7 cellular contexts compared by ENCODE assay signal in genomic region chr4:7084564-7084961, GRCh38. TPM values are rescaled to one million over a fixed set of nuclear protein-coding genes. Genes with fewer than 3 reads are reported as not detected.
DNase-seq lines count a peak whose midpoint lies in the region; ATAC-seq and TF ChIP-seq lines count a peak whose summit lies in the region.
"Not testable (repeated sequence)": the region's sequence is repeated elsewhere in the genome, so short reads cannot be mapped to it uniquely, and the experiment has no call there.

No MANE protein-coding gene starts in this region.

- intact Hi-C loops in activated T-helper 1 cell treated with anti-CD3 and anti-CD28 coated beads, Interleukin-12 subunit alpha, Interleukin-12 subunit beta, Interleukin-2, Interleukin-4 antibody, amounts not matched to agents 30 ng/mL and 10 ng/mL and 1 ng/mL, durations not matched to agents 14 hours and 24 hours and 36 hours (cut with micrococcal nuclease); mucosa of descending colon (cut with DNase I, micrococcal nuclease); stomach (cut with DNase I; ENCODE audit: low total_unique reads): not testable (repeated sequence)
- intact Hi-C loops in heart right ventricle (cut with DNase I), result loop anchor here in 1 of 10 donors (5.0 kb wide), 1 partner anchor 302 kb away; the partner anchor contains the start of gene KIAA0232

- TF ChIP-seq EP300 in stomach (IDR thresholded peaks at IDR 0.05), result not testable (repeated sequence)

- DNase-seq in Karpas-422; Peyer's patch; activated T-helper 1 cell treated with anti-CD3 and anti-CD28 coated beads, Interleukin-12 subunit alpha, Interleukin-12 subunit beta, Interleukin-2, Interleukin-4 antibody, amounts not matched to agents 30 ng/mL and 10 ng/mL and 1 ng/mL, durations not matched to agents 14 hours and 24 hours and 36 hours (ENCODE audit: low spot score); coronary artery (ENCODE audit: low spot score); heart right ventricle; mucosa of descending colon: not testable (repeated sequence)
- peak; percentile 43 for DNase-seq in stomach

- not testable (repeated sequence) for H3K27me3 ChIP-seq in Karpas-422 (ENCODE audit: low read length); Peyer's patch
- peaks cover 0 to 55% (median 7%) of the 10 kb centered on the region in 7 donors for H3K27me3 ChIP-seq in heart right ventricle
- peaks cover 0 to 13% (median 0%) of the 10 kb centered on the region in 3 donors for H3K27me3 ChIP-seq in stomach

- not testable (repeated sequence) for TF ChIP-seq CTCF in Peyer's patch (IDR thresholded peaks at IDR 0.05); coronary artery (IDR thresholded peaks at IDR 0.05); heart right ventricle (IDR thresholded peaks at IDR 0.05); mucosa of descending colon (IDR thresholded peaks at IDR 0.05); stomach (IDR thresholded peaks at IDR 0.05)

- H3K9me3 ChIP-seq in Karpas-422 (ENCODE audit: low read length); Peyer's patch; mucosa of descending colon; stomach: not testable (repeated sequence)
- peaks cover 0 to 11% (median 0%) of the 10 kb centered on the region in 11 donors for H3K9me3 ChIP-seq in heart right ventricle

- not testable (repeated sequence) for H3K9me3 Mint-ChIP-seq in activated T-helper 1 cell treated with anti-CD3 and anti-CD28 coated beads, Interleukin-12 subunit alpha, Interleukin-12 subunit beta, Interleukin-2, Interleukin-4 antibody, amounts not matched to agents 30 ng/mL and 10 ng/mL and 1 ng/mL, durations not matched to agents 14 hours and 24 hours and 36 hours

- H3K27me3 Mint-ChIP-seq in activated T-helper 1 cell treated with anti-CD3 and anti-CD28 coated beads, Interleukin-12 subunit alpha, Interleukin-12 subunit beta, Interleukin-2, Interleukin-4 antibody, amounts not matched to agents 30 ng/mL and 10 ng/mL and 1 ng/mL, durations not matched to agents 14 hours and 24 hours and 36 hours (ENCODE audit: insufficient read depth), result peaks cover 46% of the 10 kb centered on the region

- H3K9ac ChIP-seq in Karpas-422 (ENCODE audit: low read length), result peak overlapping the region; percentile 44

- not testable (repeated sequence) for H3K36me3 Mint-ChIP-seq in activated T-helper 1 cell treated with anti-CD3 and anti-CD28 coated beads, Interleukin-12 subunit alpha, Interleukin-12 subunit beta, Interleukin-2, Interleukin-4 antibody, amounts not matched to agents 30 ng/mL and 10 ng/mL and 1 ng/mL, durations not matched to agents 14 hours and 24 hours and 36 hours (ENCODE audit: low read depth)

- not testable (repeated sequence) for H3K36me3 ChIP-seq in Karpas-422 (ENCODE audit: insufficient read depth, low read length); Peyer's patch; heart right ventricle; mucosa of descending colon (ENCODE audit: low read depth); stomach

- H3K9me2 ChIP-seq in Karpas-422 (replicated peaks; ENCODE audit: insufficient read depth, low read length), result not testable (repeated sequence)

- TF ChIP-seq POLR2A in Peyer's patch (IDR thresholded peaks at IDR 0.05); stomach (IDR thresholded peaks at IDR 0.05): not testable (repeated sequence)

- H3K4me2 ChIP-seq in Karpas-422 (ENCODE audit: low read depth, low read length, poor library complexity, severe bottlenecking), result peak overlapping the region; percentile 39

- ATAC-seq in heart right ventricle (peak in 5 of 8 donors; percentile 40 to 76 (median 55)), mucosa of descending colon (peak; percentile 46)

- H3K4me3 ChIP-seq in Karpas-422 (ENCODE audit: low read length); mucosa of descending colon: not testable (repeated sequence)
- H3K4me3 ChIP-seq in Peyer's patch (peak overlapping the region in 3 of 4 donors; percentile 6 to 39 (median 19)), coronary artery (peak overlapping the region; percentile 35), heart right ventricle (peak overlapping the region in 7 of 10 donors; percentile 6 to 46 (median 27)), stomach (peak overlapping the region; percentile 3 to 31 (median 17))

- not testable (repeated sequence) for H3K4me1 ChIP-seq in Karpas-422 (ENCODE audit: low read length); Peyer's patch; mucosa of descending colon (ENCODE audit: low read depth)
- peaks cover 0 to 14% (median 0%) of the 10 kb centered on the region in 9 donors for H3K4me1 ChIP-seq in heart right ventricle
- H3K4me1 ChIP-seq in stomach, result peaks cover 3 to 23% (median 7%) of the 10 kb centered on the region in 4 donors

- H3K27ac Mint-ChIP-seq in activated T-helper 1 cell treated with anti-CD3 and anti-CD28 coated beads, Interleukin-12 subunit alpha, Interleukin-12 subunit beta, Interleukin-2, Interleukin-4 antibody, amounts not matched to agents 30 ng/mL and 10 ng/mL and 1 ng/mL, durations not matched to agents 14 hours and 24 hours and 36 hours, result not testable (repeated sequence)

- 36 to 39% methylated on average over 9 of the region's 9 CpGs for WGBS in heart right ventricle, 2 donors
- WGBS in stomach, 5 donors, result 13 to 43% (median 30%) methylated on average over 9 of the region's 9 CpGs

- H4K20me1 ChIP-seq in Karpas-422 (ENCODE audit: insufficient read depth, low read depth, low read length), result not testable (repeated sequence)

- not testable (repeated sequence) for H2AFZ ChIP-seq in Karpas-422 (ENCODE audit: low read length)

- H3K79me2 ChIP-seq in Karpas-422 (ENCODE audit: low read length), result not testable (repeated sequence)

- H3K4me3 Mint-ChIP-seq in activated T-helper 1 cell treated with anti-CD3 and anti-CD28 coated beads, Interleukin-12 subunit alpha, Interleukin-12 subunit beta, Interleukin-2, Interleukin-4 antibody, amounts not matched to agents 30 ng/mL and 10 ng/mL and 1 ng/mL, durations not matched to agents 14 hours and 24 hours and 36 hours, result peak overlapping the region; percentile 68

- H3K27ac ChIP-seq in Karpas-422 (ENCODE audit: low read length); Peyer's patch; coronary artery: not testable (repeated sequence)
- H3K27ac ChIP-seq in heart right ventricle (peak overlapping the region in 7 of 10 donors; percentile 10 to 63 (median 28)), stomach (peak overlapping the region in 4 of 5 donors; percentile 12 to 34 (median 20))

- not testable (repeated sequence) for H3K4me1 Mint-ChIP-seq in activated T-helper 1 cell treated with anti-CD3 and anti-CD28 coated beads, Interleukin-12 subunit alpha, Interleukin-12 subunit beta, Interleukin-2, Interleukin-4 antibody, amounts not matched to agents 30 ng/mL and 10 ng/mL and 1 ng/mL, durations not matched to agents 14 hours and 24 hours and 36 hours (ENCODE audit: low read depth)

RNA-seq across cellular contexts. Expression of gene GRPEL1, which starts 16.7 kb away (rescaled TPM):
- total RNA-seq in Karpas-422 (2014; rRNA removed; shearing (Covaris generic); ENCODE audit: low replicate concordance), result 19.4 and 37.4 TPM in 2 replicates
- 10 to 100 TPM; 13.2 to 35.4 (median 17.8) TPM for total RNA-seq in Peyer's patch
- 106 and 115 TPM in 2 replicates for total RNA-seq in activated T-helper 1 cell treated with anti-CD3 and anti-CD28 coated beads, Interleukin-12 subunit alpha, Interleukin-12 subunit beta, Interleukin-2, Interleukin-4 antibody, amounts not matched to agents 30 ng/mL and 10 ng/mL and 1 ng/mL, durations not matched to agents 14 hours and 24 hours and 36 hours
- total RNA-seq in heart right ventricle, result 10 to 100 TPM; 50.8 to 83.3 (median 55.8) TPM
- polyA plus RNA-seq in heart right ventricle, result 10 to 100 TPM; 38.7 to 71.6 TPM
- 10 to 100 TPM; 27.5 to 31.5 (median 28.4) TPM for total RNA-seq in mucosa of descending colon
- 10 to 100 TPM in 4 of 5 donors, not detected in 1; 11.4 to 53.6 (median 19.6) TPM for total RNA-seq in stomach
- polyA plus RNA-seq in stomach, result 10 to 100 TPM; 20.5 to 33.6 (median 25.5) TPM

RNA-seq across cellular contexts. Expression of gene TADA2B, which starts 41.4 kb away (rescaled TPM):
- 12.8 and 23.4 TPM in 2 replicates for total RNA-seq in Karpas-422 (2014; rRNA removed; shearing (Covaris generic); ENCODE audit: low replicate concordance)
- total RNA-seq in Peyer's patch, result 10 to 100 TPM; 23.1 to 31.4 (median 27.8) TPM
- total RNA-seq in activated T-helper 1 cell treated with anti-CD3 and anti-CD28 coated beads, Interleukin-12 subunit alpha, Interleukin-12 subunit beta, Interleukin-2, Interleukin-4 antibody, amounts not matched to agents 30 ng/mL and 10 ng/mL and 1 ng/mL, durations not matched to agents 14 hours and 24 hours and 36 hours, result 15.2 and 16.8 TPM in 2 replicates
- total RNA-seq in heart right ventricle, result 10 to 100 TPM; 26.2 to 40.8 (median 31.5) TPM
- 10 to 100 TPM; 15.4 to 15.6 TPM for polyA plus RNA-seq in heart right ventricle
- 10 to 100 TPM; 22.2 to 32.7 (median 27.6) TPM for total RNA-seq in mucosa of descending colon
- total RNA-seq in stomach, result 10 to 100 TPM in 4 of 5 donors, 1 to 10 TPM in 1; 1.2 to 73.7 (median 19.3) TPM
- 10 to 100 TPM in 2 of 3 donors, 1 to 10 TPM in 1; 9.0 to 13.9 (median 12.5) TPM for polyA plus RNA-seq in stomach
